ENCODE assay signal across 2 cellular contexts in the genomic region with DNA sequence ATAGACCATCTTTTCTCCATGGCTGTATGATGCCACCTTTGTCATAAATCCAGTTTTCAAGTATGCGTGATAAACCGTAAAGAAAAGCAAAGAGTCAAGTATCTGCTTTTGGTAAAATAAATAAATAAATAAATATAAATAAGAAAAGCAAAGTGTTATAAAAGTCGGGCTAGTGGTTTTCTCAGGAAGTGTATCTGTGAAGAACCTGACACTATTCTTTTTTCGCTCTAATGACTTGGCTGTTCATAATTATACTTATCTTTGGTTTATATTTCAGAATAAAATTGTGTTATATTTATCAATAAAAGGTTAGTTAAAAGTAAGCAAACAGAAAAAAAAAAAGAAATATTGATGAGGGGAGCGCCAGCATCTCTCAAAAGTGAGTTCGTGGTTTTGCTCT.
TF ChIP-seq lines count a peak whose summit lies in the region.

No MANE protein-coding gene starts in this region.

TF ChIP-seq in HCT116, 20 proteins besides CTCF, POLR2A, EP300 and RAD21:
- TF ChIP-seq REST (IDR thresholded peaks at IDR 0.05; ENCODE audit: low read depth) = no peak
- TF ChIP-seq SRF (IDR thresholded peaks at IDR 0.05; ENCODE audit: low read depth) = no peak
- no peak for TF ChIP-seq CEBPB (IDR thresholded peaks at IDR 0.05; ENCODE audit: low read depth)
- TF ChIP-seq YY1 (IDR thresholded peaks at IDR 0.05; ENCODE audit: extremely low read depth, insufficient replicate concordance, low read depth, low read length) = no peak
- no peak for TF ChIP-seq ZNF274 (IDR thresholded peaks at IDR 0.05; ENCODE audit: low read depth, low read length)

TF ChIP-seq in HEK293T, 16 proteins besides CTCF, POLR2A, EP300 and RAD21 (continued from another document):
- TF ChIP-seq CTBP1 (IDR thresholded peaks at IDR 0.05; ENCODE audit: borderline replicate concordance) (no peak), ARNT (IDR thresholded peaks at IDR 0.05) (no peak), L3MBTL2 (conservative IDR thresholded peaks at IDR 0.05) (no peak), NFRKB (IDR thresholded peaks at IDR 0.05) (no peak), FOXK2 (IDR thresholded peaks at IDR 0.05) (no peak), ELF4 (IDR thresholded peaks at IDR 0.05) (no peak), SUZ12 (IDR thresholded peaks at IDR 0.05) (no peak)
TF ChIP-seq in HEK293T: peak in this region for 0.
